ENCODE assay signal across 11 cellular contexts in genomic region chr18:23529597-23529996, GRCh38. TPM values are rescaled to one million over a fixed set of nuclear protein-coding genes. Genes with fewer than 3 reads are reported as not detected.
DNase-seq lines count a peak whose midpoint lies in the region; FAIRE-seq and TF ChIP-seq lines count a peak whose summit lies in the region.
"Had no signal": no experiment of that assay in that cellular context is flagged by ENCODE, and none has a peak within 500 bp of the region (broad histone marks: within the 10 kb centered on the region; RNA-seq: fewer than 3 reads in every experiment).

No MANE protein-coding gene starts in this region.

- FAIRE-seq in urothelium cell line (lab: Jason Lieb, UNC) = no peak

- H3K9me3 ChIP-seq in SJSA1 (replicated peaks) (no peaks in the 10 kb centered on the region), uterus (no peaks in the 10 kb centered on the region)
- H3K9me3 ChIP-seq: Peyer's patch had no signal

- H3K4me3 ChIP-seq in SJSA1 (no peak overlapping the region), uterus (no peak overlapping the region)
- H3K4me3 ChIP-seq: Peyer's patch had no signal

- H3K27me3 Mint-ChIP-seq in activated naive CD4-positive, alpha-beta T cell treated with anti-CD3 and anti-CD28 coated beads, Interleukin-2, amount 50 U/mL, for 24 hours = no peaks in the 10 kb centered on the region
- H3K27me3 Mint-ChIP-seq: CD4-positive, CD25-positive, alpha-beta regulatory T cell had no signal

- TF ChIP-seq POLR2A in uterus (IDR thresholded peaks at IDR 0.05) = no peak

- peaks cover 6% of the 10 kb centered on the region for H3K36me3 Mint-ChIP-seq in activated naive CD4-positive, alpha-beta T cell treated with anti-CD3 and anti-CD28 coated beads, Interleukin-2, amount 50 U/mL, for 24 hours

- no peak for DNase-seq in activated naive CD4-positive, alpha-beta T cell (lab: John Stamatoyannopoulos, UW)
- DNase-seq in SJSA1 (ENCODE audit: low read depth in 1 of 2, low spot score in 2 of 2) (peak in 1 of 2 experiments; percentile 40), fibroblast of peridontal ligament (ENCODE audit: extremely low read depth) (peak; percentile 12), urothelium cell line (ENCODE audit: low spot score) (peak; percentile 25), cortex of kidney (lab: John Stamatoyannopoulos, UW) (no peak), NCI-H1417 treated with DMSO at 0.1 percent for 48 hours (lab: John Stamatoyannopoulos, UW) (no peak), uterus (no peak)
- DNase-seq: CD4-positive, CD25-positive, alpha-beta regulatory T cell; Peyer's patch had no signal

- no peaks in the 10 kb centered on the region for H3K4me1 Mint-ChIP-seq in activated naive CD4-positive, alpha-beta T cell treated with anti-CD3 and anti-CD28 coated beads, Interleukin-2, amount 50 U/mL, for 24 hours
- H3K4me1 Mint-ChIP-seq: CD4-positive, CD25-positive, alpha-beta regulatory T cell had no signal

- H3K9me3 Mint-ChIP-seq in activated naive CD4-positive, alpha-beta T cell treated with anti-CD3 and anti-CD28 coated beads, Interleukin-2, amount 50 U/mL, for 24 hours = no peaks in the 10 kb centered on the region
- H3K9me3 Mint-ChIP-seq: CD4-positive, CD25-positive, alpha-beta regulatory T cell; nephron had no signal

- H3K4me1 ChIP-seq in SJSA1 (replicated peaks) (peaks cover 22% of the 10 kb centered on the region), uterus (no peaks in the 10 kb centered on the region)
- H3K4me1 ChIP-seq: Peyer's patch had no signal

- H3K27me3 ChIP-seq in SJSA1 (replicated peaks) (no peaks in the 10 kb centered on the region), uterus (no peaks in the 10 kb centered on the region)
- H3K27me3 ChIP-seq: Peyer's patch had no signal

- intact Hi-C loops in uterus (cut with DNase I; ENCODE audit: low total_unique reads) = no loop called here

- TF ChIP-seq CTCF in uterus (IDR thresholded peaks at IDR 0.05) = no peak

- H3K27ac ChIP-seq in SJSA1 (peak overlapping the region; percentile 25; the same call in 1 of the 2 replicates), uterus (no peak overlapping the region)

- peak overlapping the region; percentile 57 for H3K27ac Mint-ChIP-seq in activated naive CD4-positive, alpha-beta T cell treated with anti-CD3 and anti-CD28 coated beads, Interleukin-2, amount 50 U/mL, for 24 hours
- H3K27ac Mint-ChIP-seq: nephron had no signal

- no peak overlapping the region for H3K4me3 Mint-ChIP-seq in activated naive CD4-positive, alpha-beta T cell treated with anti-CD3 and anti-CD28 coated beads, Interleukin-2, amount 50 U/mL, for 24 hours
- H3K4me3 Mint-ChIP-seq: CD4-positive, CD25-positive, alpha-beta regulatory T cell; nephron had no signal

- H3K36me3 ChIP-seq in SJSA1 (peaks cover 86% of the 10 kb centered on the region), uterus (no peaks in the 10 kb centered on the region)

RNA-seq across cellular contexts. Expression of gene RMC1, which starts 26.3 kb away (rescaled TPM):
- total RNA-seq in SJSA1 (2014; rRNA removed; shearing (Covaris generic)) = 22.6 and 27.9 TPM in 2 replicates
- total RNA-seq in uterus = 10 to 100 TPM; 12.9 to 56.4 (median 27.8) TPM

RNA-seq across cellular contexts. Expression of gene NPC1, which starts 56.7 kb away (rescaled TPM):
- total RNA-seq in SJSA1 (2014; rRNA removed; shearing (Covaris generic)) = 28.4 and 38.7 TPM in 2 replicates
- 10 to 100 TPM in 3 of 4 donors, 1 to 10 TPM in 1; 10.0 to 58.9 (median 41.1) TPM for total RNA-seq in uterus

Comparison
In these comparisons a context has a peak if more than half of its experiments do, and no peak if none do; other contexts are left out.
1. DNase-seq: peak in fibroblast of peridontal ligament (single experiment) and urothelium cell line (single experiment); none in activated naive CD4-positive, alpha-beta T cell (0 of 4), cortex of kidney (single experiment), NCI-H1417 treated with DMSO at 0.1 percent for 48 hours (single experiment) and uterus (0 of 2).